In genomic region chr16:85002099-85002541, GRCh38 we compare ENCODE assay signal across 8 cellular contexts. TPM values are rescaled to one million over a fixed set of nuclear protein-coding genes. Genes with fewer than 3 reads are reported as not detected.
A peak's percentile ranks its signal among the peaks of the same experiment; 100 is the strongest.
DNase-seq lines count a peak whose midpoint lies in the region; TF ChIP-seq lines count a peak whose summit lies in the region.

No MANE protein-coding gene starts in this region.

- no peaks in the 10 kb centered on the region for H3K27me3 ChIP-seq in mucosa of stomach (ENCODE audit: control insufficient read depth, insufficient read depth, low read length)
- no peaks in the 10 kb centered on the region for H3K27me3 ChIP-seq in tibial nerve

- H3K36me3 Mint-ChIP-seq in activated CD4-positive, alpha-beta T cell treated with anti-CD3 and anti-CD28 coated beads, Interleukin-2, amount 10 ng/mL, durations not matched to agents 24 days and 14 days (ENCODE audit: low read depth): peaks cover 18% of the 10 kb centered on the region

- H3K27ac Mint-ChIP-seq in activated CD4-positive, alpha-beta T cell treated with anti-CD3 and anti-CD28 coated beads, Interleukin-2, amount 10 ng/mL, durations not matched to agents 24 days and 14 days: peak overlapping the region; percentile 56

- H3K4me1 Mint-ChIP-seq in activated CD4-positive, alpha-beta T cell treated with anti-CD3 and anti-CD28 coated beads, Interleukin-2, amount 10 ng/mL, durations not matched to agents 24 days and 14 days: peaks cover 39% of the 10 kb centered on the region

- TF ChIP-seq POLR2A in tibial nerve (IDR thresholded peaks at IDR 0.05): no peak

- peak overlapping the region; percentile 45 to 85 for H3K27ac ChIP-seq in coronary artery
- peak overlapping the region; percentile 63 to 88 (median 80) for H3K27ac ChIP-seq in tibial nerve

- peak overlapping the region; percentile 35 for H3K4me3 ChIP-seq in coronary artery
- no peak overlapping the region for H3K4me3 ChIP-seq in mucosa of stomach (ENCODE audit: low read length)
- peak overlapping the region in 3 of 4 donors; percentile 4 to 35 (median 21) for H3K4me3 ChIP-seq in tibial nerve

- WGBS in tibial nerve, 2 donors: 19 to 23% methylated on average over 10 of the region's 10 CpGs

- H3K36me3 ChIP-seq in mucosa of stomach (ENCODE audit: control insufficient read depth, insufficient read depth, low read length) (no peaks in the 10 kb centered on the region), tibial nerve (peaks cover 0 to 7% (median 0%) of the 10 kb centered on the region in 3 donors)

- no peaks in the 10 kb centered on the region for H3K27me3 Mint-ChIP-seq in activated CD4-positive, alpha-beta T cell treated with anti-CD3 and anti-CD28 coated beads, Interleukin-2, amount 10 ng/mL, durations not matched to agents 24 days and 14 days

- DNase-seq in activated CD4-positive, alpha-beta T cell treated with anti-CD3 and anti-CD28 coated beads, Interleukin-2, amount 10 ng/mL, durations not matched to agents 24 days and 14 days: no peak
- DNase-seq in activated CD4-positive, alpha-beta T cell treated with anti-CD3 and anti-CD28 coated beads for 48 hours: no peak
- no peak for DNase-seq in coronary artery (ENCODE audit: low spot score)
- no peak for DNase-seq in tibial nerve (ENCODE audit: low spot score in 2 of 2)
- DNase-seq in amniotic stem cell (lab: John Stamatoyannopoulos, UW): no peak
- no peak for DNase-seq in NCI-H510A (lab: John Stamatoyannopoulos, UW)
- DNase-seq in HuH-7.5 (ENCODE audit: low spot score): no peak

- H3K9ac ChIP-seq in mucosa of stomach (ENCODE audit: low read length): peak overlapping the region; percentile 32

- no peak for TF ChIP-seq EP300 in tibial nerve (IDR thresholded peaks at IDR 0.05)

- no peaks in the 10 kb centered on the region for H3K9me3 Mint-ChIP-seq in activated CD4-positive, alpha-beta T cell treated with anti-CD3 and anti-CD28 coated beads, Interleukin-2, amount 10 ng/mL, durations not matched to agents 24 days and 14 days

- H3K9me3 ChIP-seq in mucosa of stomach (ENCODE audit: control insufficient read depth, low read length): no peaks in the 10 kb centered on the region
- H3K9me3 ChIP-seq in tibial nerve: no peaks in the 10 kb centered on the region

- H3K4me1 ChIP-seq in mucosa of stomach (ENCODE audit: control insufficient read depth, insufficient read depth, low read length) (peaks cover 77% of the 10 kb centered on the region), tibial nerve (peaks cover 0 to 84% (median 58%) of the 10 kb centered on the region in 4 donors)

- TF ChIP-seq CTCF in coronary artery (IDR thresholded peaks at IDR 0.05) (no peak), tibial nerve (IDR thresholded peaks at IDR 0.05) (no peak)

- intact Hi-C loops in activated CD4-positive, alpha-beta T cell treated with anti-CD3 and anti-CD28 coated beads, Interleukin-2, amount 10 ng/mL, durations not matched to agents 24 days and 14 days (cut with micrococcal nuclease): no loop called here

- H3K4me3 Mint-ChIP-seq in activated CD4-positive, alpha-beta T cell treated with anti-CD3 and anti-CD28 coated beads, Interleukin-2, amount 10 ng/mL, durations not matched to agents 24 days and 14 days: peak overlapping the region; percentile 60

RNA-seq across cellular contexts. Expression of gene ZDHHC7, which starts 9.2 kb away (rescaled TPM):
- total RNA-seq in activated CD4-positive, alpha-beta T cell treated with anti-CD3 and anti-CD28 coated beads, Interleukin-2, amount 10 ng/mL, durations not matched to agents 24 days and 14 days: 28.9 and 30.8 TPM in 2 replicates
- total RNA-seq in tibial nerve: 10 to 100 TPM; 58.1 to 75.6 (median 62.6) TPM

RNA-seq across cellular contexts. Expression of gene KIAA0513, which starts 25.5 kb away (rescaled TPM):
- 10.6 and 12.1 TPM in 2 replicates for total RNA-seq in activated CD4-positive, alpha-beta T cell treated with anti-CD3 and anti-CD28 coated beads, Interleukin-2, amount 10 ng/mL, durations not matched to agents 24 days and 14 days
- total RNA-seq in tibial nerve: 10 to 100 TPM in 1 of 4 donors, 1 to 10 TPM in 3; 6.9 to 13.8 (median 8.1) TPM
